In the genomic region with DNA sequence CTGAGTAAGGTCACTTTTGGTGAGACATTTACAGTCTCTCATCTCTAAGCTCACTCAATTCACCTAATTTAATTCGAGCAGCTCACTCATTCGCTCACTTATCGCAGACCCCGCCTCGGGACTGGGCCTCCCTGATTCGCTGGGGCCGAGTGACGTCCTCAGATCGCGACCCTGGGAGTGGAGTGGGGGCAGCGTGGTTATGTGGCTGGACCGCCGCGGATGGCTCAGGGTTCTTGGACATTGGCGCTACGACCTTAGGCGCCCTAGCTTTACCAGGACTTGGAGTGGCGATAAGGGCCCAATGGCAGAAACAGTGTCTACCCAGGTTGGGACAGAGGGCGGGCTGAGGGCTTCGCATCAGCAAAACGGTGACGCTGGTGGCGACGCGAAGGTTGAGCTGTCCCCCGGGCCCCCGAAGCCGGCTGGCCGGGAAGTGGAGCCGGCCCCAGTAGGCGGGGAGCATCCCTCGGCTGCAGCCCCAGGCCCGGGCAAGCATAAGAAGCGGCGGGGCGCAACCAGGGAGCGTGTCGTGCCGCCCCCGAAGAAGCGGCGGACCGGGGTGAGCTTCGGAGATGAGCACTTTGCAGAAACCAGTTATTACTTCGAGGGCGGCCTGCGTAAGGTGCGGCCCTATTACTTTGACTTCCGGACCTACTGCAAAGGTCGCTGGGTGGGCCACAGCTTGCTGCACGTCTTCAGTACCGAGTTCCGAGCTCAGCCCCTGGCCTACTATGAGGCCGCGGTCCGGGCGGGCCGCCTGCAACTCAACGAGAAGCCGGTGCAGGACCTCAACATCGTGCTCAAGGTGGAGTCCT, we compare ENCODE assay signal across 8 cellular contexts. TPM values are rescaled to one million over a fixed set of nuclear protein-coding genes. Genes with fewer than 3 reads are reported as not detected.
DNase-seq lines count a peak whose midpoint lies in the region; ATAC-seq and TF ChIP-seq lines count a peak whose summit lies in the region.

A gene with protein sequence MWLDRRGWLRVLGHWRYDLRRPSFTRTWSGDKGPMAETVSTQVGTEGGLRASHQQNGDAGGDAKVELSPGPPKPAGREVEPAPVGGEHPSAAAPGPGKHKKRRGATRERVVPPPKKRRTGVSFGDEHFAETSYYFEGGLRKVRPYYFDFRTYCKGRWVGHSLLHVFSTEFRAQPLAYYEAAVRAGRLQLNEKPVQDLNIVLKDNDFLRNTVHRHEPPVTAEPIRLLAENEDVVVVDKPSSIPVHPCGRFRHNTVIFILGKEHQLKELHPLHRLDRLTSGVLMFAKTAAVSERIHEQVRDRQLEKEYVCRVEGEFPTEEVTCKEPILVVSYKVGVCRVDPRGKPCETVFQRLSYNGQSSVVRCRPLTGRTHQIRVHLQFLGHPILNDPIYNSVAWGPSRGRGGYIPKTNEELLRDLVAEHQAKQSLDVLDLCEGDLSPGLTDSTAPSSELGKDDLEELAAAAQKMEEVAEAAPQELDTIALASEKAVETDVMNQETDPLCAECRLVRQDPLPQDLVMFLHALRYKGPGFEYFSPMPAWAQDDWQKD (plus strand): TSS at position 161 of the 815 bp plus-strand sequence. CDS start 39 bp downstream, at position 200.

- ATAC-seq in omental fat pad (ENCODE audit: low FRiP score): peak; percentile 85

- DNase-seq in Daoy (ENCODE audit: low read depth) (peak; percentile 95), HCEC 1CT (peak; percentile 89), NCI-H1092 treated with DMSO at 0.1 percent for 48 hours (lab: John Stamatoyannopoulos, UW) (peak; percentile 61), SKM-1 (lab: John Stamatoyannopoulos, UW; ENCODE audit: unreplicated experiment) (peak; percentile 80), glomerular endothelial cell (ENCODE audit: extremely low read depth, low read depth, low spot score) (peak; percentile 58), omental fat pad (ENCODE audit: low spot score) (peak; percentile 95)
- peak; percentile 92 for DNase-seq in activated naive CD4-positive, alpha-beta T cell treated with anti-CD3 and anti-CD28 coated beads, Interleukin-2, amount 50 U/mL, for 16 hours

- peak within 1 kb of the TSS; percentile 11 for H3K27ac ChIP-seq in temporal lobe (ENCODE audit: low read depth, low read length)

- TF ChIP-seq CTCF in omental fat pad (IDR thresholded peaks at IDR 0.05): no peak

RNA-seq across cellular contexts. Expression of the gene that starts here (rescaled TPM):
- 12.7 and 13.8 TPM in 2 replicates for total RNA-seq in Daoy (2014; rRNA removed; shearing (Covaris generic))
- total RNA-seq in glomerular endothelial cell (9.7 and 10.6 TPM in 2 replicates), omental fat pad (1 to 10 TPM; 2.3 to 7.8 (median 4.5) TPM), temporal lobe (8.1 TPM)

Comparison
In these comparisons a context has a peak if more than half of its experiments do, and no peak if none do; other contexts are left out.
1. Peak in every context shown above with its lines: DNase-seq, ATAC-seq and H3K27ac ChIP-seq.